18 cellular contexts compared by ENCODE assay signal in genomic region chr22:29609139-29609538, GRCh38. TPM values are rescaled to one million over a fixed set of nuclear protein-coding genes. Genes with fewer than 3 reads are reported as not detected.
A peak's percentile ranks its signal among the peaks of the same experiment; 100 is the strongest.
DNase-seq lines count a peak whose midpoint lies in the region; ATAC-seq, FAIRE-seq and TF ChIP-seq lines count a peak whose summit lies in the region.
"Had no signal": no experiment of that assay in that cellular context is flagged by ENCODE, and none has a peak within 500 bp of the region (broad histone marks: within the 10 kb centered on the region; RNA-seq: fewer than 3 reads in every experiment).

No MANE protein-coding gene starts in this region.

- H3K9me3 Mint-ChIP-seq in activated CD4-positive, alpha-beta memory T cell treated with anti-CD3 and anti-CD28 coated beads, Interleukin-2, amount 10 ng/mL, durations not matched to agents 7 days and 5 days, result peaks cover 1% of the 10 kb centered on the region
- H3K9me3 Mint-ChIP-seq: activated naive CD4-positive, alpha-beta T cell treated with anti-CD3 and anti-CD28 coated beads, Interleukin-2, amount 50 U/mL, for 24 hours; mesothelial cell of epicardium; stimulated activated memory B cell treated with anti-CD40 and anti-IgM and Interleukin-4, amounts not matched to agents 10 μg/mL and 1 μg/mL and 100 μg/mL, for 72 hours had no signal

- WGBS in GM12878 (ENCODE audit: insufficient coverage, insufficient replicate concordance, low lambda C conversion rate, missing lambda C conversion rate), result 53% methylated on average over 2 of the region's 2 CpGs

- SMC1A ChIA-PET in GM12878 (lab: Charles Lee; ENCODE audit: uncharacterized antibody, unreplicated experiment), result no interaction called here

- no peak overlapping the region for H3K27ac ChIP-seq in GM12878 (ENCODE audit: control insufficient read depth, insufficient read depth)
- no peak overlapping the region for H3K27ac ChIP-seq in kidney (ENCODE audit: low read depth in 2 of 2, low read length in 2 of 2)
- H3K27ac ChIP-seq in uterus, result no peak overlapping the region
- H3K27ac ChIP-seq: GM23248, heart right ventricle, Peyer's patch had no signal

- RAD21 ChIA-PET in GM12878 (lab: Charles Lee; ENCODE audit: unreplicated experiment), result no interaction called here

- ATAC-seq in GM12878, result no peak; the same call in 2 of the 3 replicates
- no peak for ATAC-seq in GM21390 (IDR thresholded peaks at IDR 0.05; ENCODE audit: unreplicated experiment)
- ATAC-seq: heart right ventricle; stimulated activated memory B cell treated with anti-CD40 and anti-IgM and Interleukin-4, amounts not matched to agents 10 μg/mL and 1 μg/mL and 100 μg/mL, for 72 hours had no signal

- H3K9me3 ChIP-seq in GM12878 (replicated peaks; ENCODE audit: control insufficient read depth, insufficient read depth, low read length), result no peaks in the 10 kb centered on the region; the same call in 1 of the 3 replicates
- H3K9me3 ChIP-seq in kidney (ENCODE audit: control insufficient read depth in 1 of 2, low read length in 2 of 2), result no peaks in the 10 kb centered on the region
- H3K9me3 ChIP-seq in uterus, result no peaks in the 10 kb centered on the region
- H3K9me3 ChIP-seq: Peyer's patch had no signal

- H3K4me1 Mint-ChIP-seq in activated CD4-positive, alpha-beta memory T cell treated with anti-CD3 and anti-CD28 coated beads, Interleukin-2, amount 10 ng/mL, durations not matched to agents 7 days and 5 days, result peaks cover 22% of the 10 kb centered on the region

- POLR2A ChIA-PET in GM12878 (lab: Charles Lee), result no interaction called here
- POLR2A ChIA-PET in activated CD4-positive, alpha-beta memory T cell treated with anti-CD3 and anti-CD28 coated beads, Interleukin-2, amount 10 ng/mL, durations not matched to agents 7 days and 5 days (lab: Charles Lee), result no interaction called here

- TF ChIP-seq CTCF in AG09309 (IDR thresholded peaks at IDR 0.05; ENCODE audit: control insufficient read depth, insufficient read depth, low read depth, low read length, missing control alignments) (peak; percentile 37), HFF-Myc (IDR thresholded peaks at IDR 0.05; ENCODE audit: low read depth, low read length, missing control alignments) (peak; percentile 31), GM12878 (IDR thresholded peaks at IDR 0.05 in 2 of 3, conservative IDR thresholded peaks at IDR 0.05 in 1 of 3; ENCODE audit: control insufficient read depth in 2 of 3, extremely low read depth in 1 of 3, insufficient read depth in 1 of 3, low read depth in 3 of 3, low read length in 3 of 3) (0 out of 6 replicates have a peak, but pooled peaks of 2 of the 3 experiments have one; percentile 5 to 12), kidney (IDR thresholded peaks at IDR 0.05; ENCODE audit: borderline replicate concordance, extremely low read depth, insufficient read depth) (peak; percentile 18), uterus (IDR thresholded peaks at IDR 0.05) (no peak)

- peaks cover 23% of the 10 kb centered on the region for H3K79me2 ChIP-seq in GM12878 (ENCODE audit: control insufficient read depth, insufficient read depth, low read length)

- no peak overlapping the region for H3K4me2 ChIP-seq in GM12878 (ENCODE audit: control insufficient read depth, insufficient read depth)

- no TSS peak for BruUV-seq in GM12878 (replicated peaks; lab: Mats Ljungman, UMichigan)

- H3K36me3 ChIP-seq in GM12878 (ENCODE audit: control insufficient read depth in 2 of 2, insufficient read depth in 2 of 2, low read length in 1 of 2) (no peaks in the 10 kb centered on the region), kidney (ENCODE audit: control insufficient read depth in 1 of 2, insufficient read depth in 2 of 2, low read length in 2 of 2) (no peaks in the 10 kb centered on the region), uterus (no peaks in the 10 kb centered on the region)
- H3K36me3 ChIP-seq: Peyer's patch had no signal

- TF ChIP-seq EP300 in GM12878 (IDR thresholded peaks at IDR 0.05; ENCODE audit: borderline replicate concordance in 1 of 2, control insufficient read depth in 1 of 2, low read depth in 2 of 2, low read length in 2 of 2), result no peak

- no peak for DNase-seq in AG09309 (ENCODE audit: low read depth)
- DNase-seq in HFF-Myc (ENCODE audit: extremely low read depth, low read depth), result no peak
- DNase-seq in GM12878 (ENCODE audit: low read depth, low spot score), result no peak
- no peak for DNase-seq in kidney
- DNase-seq in uterus, result no peak
- DNase-seq in activated CD4-positive, alpha-beta memory T cell treated with anti-CD3 and anti-CD28 coated beads, Interleukin-2, amount 10 ng/mL, durations not matched to agents 7 days and 5 days, result no peak
- DNase-seq in amygdala (lab: John Stamatoyannopoulos, UW), result no peak
- DNase-seq: GM23248; heart right ventricle; Karpas-422; NCI-H2107; Peyer's patch; stimulated activated CD4-positive, alpha-beta T cell treated with anti-CD3 and anti-CD28 coated beads, Interleukin-2, amount 100 ng/mL, for 24 hours had no signal

- H3K4me3 Mint-ChIP-seq in activated CD4-positive, alpha-beta memory T cell treated with anti-CD3 and anti-CD28 coated beads, Interleukin-2, amount 10 ng/mL, durations not matched to agents 7 days and 5 days, result no peak overlapping the region
- H3K4me3 Mint-ChIP-seq: activated naive CD4-positive, alpha-beta T cell treated with anti-CD3 and anti-CD28 coated beads, Interleukin-2, amount 50 U/mL, for 24 hours; CD14-positive monocyte; mesothelial cell of epicardium; stimulated activated memory B cell treated with anti-CD40 and anti-IgM and Interleukin-4, amounts not matched to agents 10 μg/mL and 1 μg/mL and 100 μg/mL, for 72 hours had no signal

- H3K4me1 ChIP-seq in GM12878 (ENCODE audit: control insufficient read depth, insufficient read depth, low read length), result no peaks in the 10 kb centered on the region; the same call in 1 of the 2 replicates
- peaks cover 0 to 9% of the 10 kb centered on the region in 2 donors for H3K4me1 ChIP-seq in kidney (ENCODE audit: control insufficient read depth in 1 of 2, insufficient read depth in 1 of 2, low read depth in 1 of 2, low read length in 2 of 2)
- H3K4me1 ChIP-seq in uterus, result no peaks in the 10 kb centered on the region

- no peaks in the 10 kb centered on the region for H4K20me1 ChIP-seq in GM12878 (ENCODE audit: control insufficient read depth, insufficient read depth)

- H3K4me3 ChIP-seq in AG09309 (ENCODE audit: control insufficient read depth, low read depth, low read length) (no peak overlapping the region), HFF-Myc (replicated peaks; ENCODE audit: low read depth, low read length) (no peak overlapping the region), GM12878 (no peak overlapping the region), kidney (ENCODE audit: low read length in 2 of 2) (no peak overlapping the region), uterus (no peak overlapping the region)
- H3K4me3 ChIP-seq: GM23248, heart right ventricle, Peyer's patch had no signal

- H3K27me3 ChIP-seq in GM12878 (replicated peaks in 1 of 2; ENCODE audit: control insufficient read depth in 2 of 2, insufficient read depth in 2 of 2, low read length in 1 of 2) (no peaks in the 10 kb centered on the region), uterus (no peaks in the 10 kb centered on the region)
- H3K27me3 ChIP-seq: heart right ventricle, Peyer's patch had no signal

- FAIRE-seq in GM12878 (lab: Jason Lieb, UNC) (no peak), kidney (lab: Jason Lieb, UNC) (no peak)

- TF ChIP-seq POLR2A in GM12878 (IDR thresholded peaks at IDR 0.05; ENCODE audit: low read depth, low read length) (no peak), uterus (IDR thresholded peaks at IDR 0.05) (no peak)

- TF ChIP-seq RAD21 in GM12878 (IDR thresholded peaks at IDR 0.05; ENCODE audit: insufficient read depth, low read depth, low read length), result no peak

- CTCF ChIA-PET in GM12878 (lab: Yijun Ruan, JAX), result interaction anchor here (0.9 kb wide), 1 partner anchor 17 kb away, joined by 3 read pairs; no protein-coding TSS in a partner anchor
- CTCF ChIA-PET in activated CD4-positive, alpha-beta memory T cell treated with anti-CD3 and anti-CD28 coated beads, Interleukin-2, amount 10 ng/mL, durations not matched to agents 7 days and 5 days (lab: Charles Lee), result no interaction called here

- no peaks in the 10 kb centered on the region for H3K27me3 Mint-ChIP-seq in activated CD4-positive, alpha-beta memory T cell treated with anti-CD3 and anti-CD28 coated beads, Interleukin-2, amount 10 ng/mL, durations not matched to agents 7 days and 5 days
- H3K27me3 Mint-ChIP-seq: activated naive CD4-positive, alpha-beta T cell treated with anti-CD3 and anti-CD28 coated beads, Interleukin-2, amount 50 U/mL, for 24 hours; stimulated activated memory B cell treated with anti-CD40 and anti-IgM and Interleukin-4, amounts not matched to agents 10 μg/mL and 1 μg/mL and 100 μg/mL, for 72 hours had no signal

- no peak overlapping the region for H3K27ac Mint-ChIP-seq in activated CD4-positive, alpha-beta memory T cell treated with anti-CD3 and anti-CD28 coated beads, Interleukin-2, amount 10 ng/mL, durations not matched to agents 7 days and 5 days
- H3K27ac Mint-ChIP-seq: activated naive CD4-positive, alpha-beta T cell treated with anti-CD3 and anti-CD28 coated beads, Interleukin-2, amount 50 U/mL, for 24 hours; CD14-positive monocyte; mesothelial cell of epicardium; stimulated activated memory B cell treated with anti-CD40 and anti-IgM and Interleukin-4, amounts not matched to agents 10 μg/mL and 1 μg/mL and 100 μg/mL, for 72 hours had no signal

- H2AFZ ChIP-seq in GM12878 (ENCODE audit: control insufficient read depth, low read depth, low read length), result no peak overlapping the region
- H2AFZ ChIP-seq: GM23248 had no signal

- in situ Hi-C loops in GM12878 (cut with MboI), result loop anchor here (5.0 kb wide), 1 partner anchor 52 kb away; no protein-coding TSS in a partner anchor

- H3K36me3 Mint-ChIP-seq in activated CD4-positive, alpha-beta memory T cell treated with anti-CD3 and anti-CD28 coated beads, Interleukin-2, amount 10 ng/mL, durations not matched to agents 7 days and 5 days (ENCODE audit: low read depth), result peaks cover 33% of the 10 kb centered on the region

- H3K9ac ChIP-seq in GM12878 (ENCODE audit: control insufficient read depth, insufficient read depth, low read length) (no peak overlapping the region), kidney (ENCODE audit: low read length in 2 of 2) (no peak overlapping the region)
- H3K9ac ChIP-seq: GM23248 had no signal

- intact Hi-C loops in GM12878 (cut with micrococcal nuclease; ENCODE audit: unreplicated experiment) (no loop called here), kidney (cut with DNase I) (no loop called here), uterus (cut with DNase I; ENCODE audit: low total_unique reads) (no loop called here)

RNA-seq across cellular contexts. Expression of gene NF2, which starts 5.7 kb away (rescaled TPM):
- 28.3 and 29.2 TPM in 2 replicates for total RNA-seq in GM12878 (2013; cell fraction: nucleolus; rRNA removed)
- total RNA-seq in GM12878 (2014; rRNA removed) (32.0 and 33.9 TPM in 2 replicates), GM12878 (2014; rRNA removed; fragmentation: Illumina TruSeq; extraction: Trizol) (24.6 and 24.8 TPM in 2 replicates), GM12878 (2021) (44.3 and 49.8 TPM in 2 replicates), kidney (60.6 TPM), uterus (10 to 100 TPM; 17.7 to 52.9 (median 33.8) TPM)
- 4.9 TPM for polyA plus RNA-seq in GM12878 (2011; ENCODE audit: low read depth)
- polyA plus RNA-seq in GM12878 (2011; rRNA removed) (20.4 and 22.5 TPM in 2 replicates), GM12878 (2014; fragmentation: Illumina TruSeq; extraction: Trizol) (14.3 and 14.7 TPM in 2 replicates), GM12878 (2014; fragmentation: Nextera tagmentation; extraction: Ambion mirVana) (1 to 10 TPM; 2.2 to 3.0 TPM), GM12878 (2014; rRNA removed) (17.4 and 20.6 TPM in 2 replicates), GM12878 (2016; fragmentation: Nextera tagmentation; extraction: Ambion mirVana) (10 to 100 TPM; 24.8 to 24.9 TPM), kidney (ENCODE audit: insufficient read depth, low read depth, low replicate concordance) (15.4 TPM)
- polyA plus RNA-seq in GM12878 (2011; cell fraction: cytosol; rRNA removed), result 14.5 and 16.2 TPM in 2 replicates
- 8.9 and 12.9 TPM in 2 replicates for polyA plus RNA-seq in GM12878 (2011; cell fraction: nucleus; rRNA removed)
- polyA plus RNA-seq in GM12878 (2012), result 7.6 and 9.1 TPM in 2 replicates
- polyA minus RNA-seq in GM12878 (2011; rRNA and poly(A)+ RNA removed), result 28.5 and 36.2 TPM in 2 replicates
- 13.1 and 20.5 TPM in 2 replicates for polyA minus RNA-seq in GM12878 (2011; cell fraction: cytosol; rRNA and poly(A)+ RNA removed)
- 10.8 and 18.9 TPM in 2 replicates for polyA minus RNA-seq in GM12878 (2011; cell fraction: nucleus; rRNA and poly(A)+ RNA removed)
- total RNA-seq in activated CD4-positive, alpha-beta memory T cell treated with anti-CD3 and anti-CD28 coated beads, Interleukin-2, amount 10 ng/mL, durations not matched to agents 7 days and 5 days, result 10 to 100 TPM; 58.2 to 60.1 TPM

RNA-seq across cellular contexts. Expression of gene NIPSNAP1, which starts 28.2 kb away (rescaled TPM):
- total RNA-seq in GM12878 (2013; cell fraction: nucleolus; rRNA removed), result 47.6 and 50.5 TPM in 2 replicates
- total RNA-seq in GM12878 (2014; rRNA removed) (90.5 and 96.5 TPM in 2 replicates), GM12878 (2014; rRNA removed; fragmentation: Illumina TruSeq; extraction: Trizol) (69.9 and 70.2 TPM in 2 replicates), GM12878 (2021) (77.1 and 85.5 TPM in 2 replicates), kidney (48.8 TPM), uterus (10 to 100 TPM in 2 of 4 donors, 1 to 10 TPM in 2; 1.2 to 36.2 (median 15.5) TPM)
- 56.1 TPM for polyA plus RNA-seq in GM12878 (2011; ENCODE audit: low read depth)
- polyA plus RNA-seq in GM12878 (2011; rRNA removed) (62.1 and 70.2 TPM in 2 replicates), GM12878 (2014; fragmentation: Illumina TruSeq; extraction: Trizol) (94.1 and 99.7 TPM in 2 replicates), GM12878 (2014; fragmentation: Nextera tagmentation; extraction: Ambion mirVana) (10 to 100 TPM; 27.1 to 38.5 TPM), GM12878 (2014; rRNA removed) (84.0 and 86.5 TPM in 2 replicates), GM12878 (2016; fragmentation: Nextera tagmentation; extraction: Ambion mirVana) (10 to 100 TPM; 79.6 TPM), kidney (ENCODE audit: insufficient read depth, low read depth, low replicate concordance) (136 TPM)
- 56.7 and 61.6 TPM in 2 replicates for polyA plus RNA-seq in GM12878 (2011; cell fraction: cytosol; rRNA removed)
- polyA plus RNA-seq in GM12878 (2011; cell fraction: nucleus; rRNA removed), result 31.8 and 41.0 TPM in 2 replicates
- polyA plus RNA-seq in GM12878 (2012), result 77.2 and 77.3 TPM in 2 replicates
- 36.9 and 49.8 TPM in 2 replicates for polyA minus RNA-seq in GM12878 (2011; rRNA and poly(A)+ RNA removed)
- polyA minus RNA-seq in GM12878 (2011; cell fraction: cytosol; rRNA and poly(A)+ RNA removed), result 11.5 and 13.4 TPM in 2 replicates
- polyA minus RNA-seq in GM12878 (2011; cell fraction: nucleus; rRNA and poly(A)+ RNA removed), result 9.7 and 11.1 TPM in 2 replicates
- 10 to 100 TPM; 38.2 to 40.5 TPM for total RNA-seq in activated CD4-positive, alpha-beta memory T cell treated with anti-CD3 and anti-CD28 coated beads, Interleukin-2, amount 10 ng/mL, durations not matched to agents 7 days and 5 days

RNA-seq across cellular contexts. Expression of gene THOC5, which starts 55.6 kb away (rescaled TPM):
- total RNA-seq in GM12878 (2013; cell fraction: nucleolus; rRNA removed), result 58.7 and 66.4 TPM in 2 replicates
- total RNA-seq in GM12878 (2014; rRNA removed) (33.9 and 36.2 TPM in 2 replicates), GM12878 (2014; rRNA removed; fragmentation: Illumina TruSeq; extraction: Trizol) (28.3 and 29.1 TPM in 2 replicates), GM12878 (2021) (40.9 and 44.9 TPM in 2 replicates), kidney (37.9 TPM), uterus (10 to 100 TPM in 3 of 4 donors, 1 to 10 TPM in 1; 8.5 to 59.1 (median 48.7) TPM)
- polyA plus RNA-seq in GM12878 (2011; ENCODE audit: low read depth), result 18.0 TPM
- polyA plus RNA-seq in GM12878 (2011; rRNA removed) (40.4 and 44.9 TPM in 2 replicates), GM12878 (2014; fragmentation: Illumina TruSeq; extraction: Trizol) (30.5 and 35.1 TPM in 2 replicates), GM12878 (2014; fragmentation: Nextera tagmentation; extraction: Ambion mirVana) (10 to 100 TPM; 20.9 to 40.9 TPM), GM12878 (2014; rRNA removed) (27.7 and 29.9 TPM in 2 replicates), GM12878 (2016; fragmentation: Nextera tagmentation; extraction: Ambion mirVana) (10 to 100 TPM; 31.4 TPM), kidney (ENCODE audit: insufficient read depth, low read depth, low replicate concordance) (23.1 TPM)
- polyA plus RNA-seq in GM12878 (2011; cell fraction: cytosol; rRNA removed), result 31.0 and 42.6 TPM in 2 replicates
- 38.8 and 40.8 TPM in 2 replicates for polyA plus RNA-seq in GM12878 (2011; cell fraction: nucleus; rRNA removed)
- polyA plus RNA-seq in GM12878 (2012), result 20.7 and 31.3 TPM in 2 replicates
- 50.0 and 63.7 TPM in 2 replicates for polyA minus RNA-seq in GM12878 (2011; rRNA and poly(A)+ RNA removed)
- 17.8 and 21.1 TPM in 2 replicates for polyA minus RNA-seq in GM12878 (2011; cell fraction: cytosol; rRNA and poly(A)+ RNA removed)
- polyA minus RNA-seq in GM12878 (2011; cell fraction: nucleus; rRNA and poly(A)+ RNA removed), result 16.2 and 24.6 TPM in 2 replicates
- 10 to 100 TPM; 41.6 to 56.2 TPM for total RNA-seq in activated CD4-positive, alpha-beta memory T cell treated with anti-CD3 and anti-CD28 coated beads, Interleukin-2, amount 10 ng/mL, durations not matched to agents 7 days and 5 days

Comparison
In these comparisons a context has a peak if more than half of its experiments do, and no peak if none do; other contexts are left out.
1. CTCF ChIP-seq: peak in AG09309 (single experiment), HFF-Myc (single experiment), GM12878 (2 of 3) and kidney (single experiment); none in uterus (0 of 4).